In the genomic region with DNA sequence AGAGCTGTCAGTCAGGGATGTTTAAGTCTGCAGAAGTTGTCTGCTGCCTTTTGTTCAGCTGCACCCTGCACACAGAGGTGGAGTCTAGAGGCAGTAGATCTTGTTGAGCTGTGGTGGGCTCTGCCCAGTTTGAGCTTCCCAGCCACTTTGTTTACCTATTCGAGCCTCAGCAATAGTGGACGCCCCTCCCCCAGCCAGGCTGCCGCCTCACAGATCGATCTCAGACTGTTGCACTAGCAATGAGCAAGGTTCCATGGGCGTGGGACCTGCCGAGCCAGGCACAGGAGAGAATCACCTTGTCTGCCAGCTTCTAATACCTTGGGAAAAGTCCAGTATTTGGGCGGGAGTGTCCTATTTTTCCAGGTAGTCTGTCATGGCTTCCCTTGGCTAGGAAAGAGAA, we compare ENCODE assay signal across 34 cellular contexts.
"Had no signal": no experiment of that assay in that cellular context is flagged by ENCODE, and none has a peak within 500 bp of the region (broad histone marks: within the 10 kb centered on the region; RNA-seq: fewer than 3 reads in every experiment).

No MANE protein-coding gene starts in this region.

- H3K4me3 ChIP-seq: adrenal gland, ascending aorta, body of pancreas, breast epithelium, cardiac muscle cell had no signal

- DNase-seq: activated effector memory CD4-positive, alpha-beta T cell treated with anti-CD3 and anti-CD28 coated beads, Interleukin-2, amount 50 U/mL, for 16 hours; activated effector memory CD4-positive, alpha-beta T cell treated with Interleukin-2 at 50 U/mL for 16 hours; activated gamma-delta T cell; activated gamma-delta T cell treated with Interleukin-2 at 50 U/mL for 16 hours; activated naive CD4-positive, alpha-beta T cell; activated naive CD4-positive, alpha-beta T cell treated with anti-CD3 and anti-CD28 coated beads for 36 hours; activated naive CD4-positive, alpha-beta T cell treated with anti-CD3 and anti-CD28 coated beads, Interleukin-2, amount 10 ng/mL, durations not matched to agents 7 days and 5 days; activated naive CD4-positive, alpha-beta T cell treated with anti-CD3 and anti-CD28 coated beads, Interleukin-2, amount 50 U/mL, for 16 hours; activated naive CD4-positive, alpha-beta T cell treated with Interleukin-2 at 50 U/mL for 16 hours; activated naive CD8-positive, alpha-beta T cell treated with anti-CD3 and anti-CD28 coated beads for 36 hours; activated naive CD8-positive, alpha-beta T cell treated with anti-CD3 and anti-CD28 coated beads, Interleukin-2, amount 10 ng/mL, durations not matched to agents 7 days and 5 days; activated naive CD8-positive, alpha-beta T cell treated with anti-CD3 and anti-CD28 coated beads, Interleukin-2, amount 50 U/mL, for 24 hours; activated T-cell treated with anti-CD3 and anti-CD28 coated beads, Interleukin-2, amount 50 U/mL, for 1 hour; activated T-cell treated with anti-CD3 and anti-CD28 coated beads, Interleukin-2, amount 50 U/mL, for 24 hours; activated T-cell treated with anti-CD3 and anti-CD28 coated beads, Interleukin-2, amount 50 U/mL, for 4 hours; activated T-cell treated with anti-CD3 and anti-CD28 coated beads, Interleukin-2, amount 50 U/mL, for 48 hours; activated T-cell treated with anti-CD3 and anti-CD28 coated beads, Interleukin-2, amount 50 U/mL, for 72 hours; adrenal gland; amniotic stem cell; amygdala; anterior cingulate cortex; aorta; body of pancreas; brain microvascular endothelial cell; caudate nucleus; central memory CD4-positive, alpha-beta T cell; cerebellar nuclear complex had no signal

- FAIRE-seq: astrocyte, bronchial epithelial cell had no signal

- H3K4me1 ChIP-seq: adrenal gland, ascending aorta, body of pancreas, breast epithelium had no signal

- ATAC-seq: activated naive CD4-positive, alpha-beta T cell treated with anti-CD3 and anti-CD28 coated beads, Interleukin-2, amount 50 U/mL, for 72 hours; activated naive CD8-positive, alpha-beta T cell treated with anti-CD3 and anti-CD28 coated beads, Interleukin-2, amount 50 U/mL, for 24 hours; activated T-cell treated with anti-CD3 and anti-CD28 coated beads, Interleukin-2, amount 50 U/mL, for 4 hours; activated T-cell treated with anti-CD3 and anti-CD28 coated beads, Interleukin-2, amount 50 U/mL, for 72 hours; activated T-helper 17 cell treated with anti-CD3 and anti-CD28 coated beads, Interleukin-2, amount 50 U/mL, for 72 hours; body of pancreas had no signal

- H3K9me3 ChIP-seq: adrenal gland, ascending aorta, body of pancreas had no signal

- H3K36me3 ChIP-seq: adrenal gland, ascending aorta, brain microvascular endothelial cell, breast epithelium, cardiac muscle cell had no signal

- H3K27ac ChIP-seq: adrenal gland, ascending aorta, body of pancreas, brain microvascular endothelial cell, breast epithelium, cardiac muscle cell had no signal

- H3K27me3 ChIP-seq: adrenal gland, ascending aorta, body of pancreas, brain microvascular endothelial cell, breast epithelium, cardiac muscle cell had no signal
